ENCODE assay signal across 2 cellular contexts in the genomic region with DNA sequence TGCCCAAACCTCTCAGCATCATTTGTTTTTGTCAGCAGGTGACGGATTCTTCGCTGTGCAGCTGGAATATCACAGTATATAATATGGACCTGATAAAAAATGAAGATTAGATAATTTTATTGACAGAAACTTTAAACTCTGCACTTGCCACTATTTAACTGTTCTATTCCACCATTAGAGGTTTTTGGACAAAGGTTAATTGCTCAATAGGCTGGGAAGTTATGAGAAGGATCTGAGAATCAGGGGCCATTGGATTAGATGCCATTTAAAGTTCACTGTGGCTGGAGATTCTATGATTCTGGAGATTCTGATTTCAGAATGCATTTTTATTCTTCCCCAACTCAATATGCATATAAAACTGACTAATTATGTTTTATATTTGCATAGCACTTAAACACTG.
TF ChIP-seq lines count a peak whose summit lies in the region.

No MANE protein-coding gene starts in this region.

TF ChIP-seq in liver, 16 proteins besides CTCF, POLR2A, EP300 and RAD21 (continued from another document):
- TF ChIP-seq, protein P1, sequence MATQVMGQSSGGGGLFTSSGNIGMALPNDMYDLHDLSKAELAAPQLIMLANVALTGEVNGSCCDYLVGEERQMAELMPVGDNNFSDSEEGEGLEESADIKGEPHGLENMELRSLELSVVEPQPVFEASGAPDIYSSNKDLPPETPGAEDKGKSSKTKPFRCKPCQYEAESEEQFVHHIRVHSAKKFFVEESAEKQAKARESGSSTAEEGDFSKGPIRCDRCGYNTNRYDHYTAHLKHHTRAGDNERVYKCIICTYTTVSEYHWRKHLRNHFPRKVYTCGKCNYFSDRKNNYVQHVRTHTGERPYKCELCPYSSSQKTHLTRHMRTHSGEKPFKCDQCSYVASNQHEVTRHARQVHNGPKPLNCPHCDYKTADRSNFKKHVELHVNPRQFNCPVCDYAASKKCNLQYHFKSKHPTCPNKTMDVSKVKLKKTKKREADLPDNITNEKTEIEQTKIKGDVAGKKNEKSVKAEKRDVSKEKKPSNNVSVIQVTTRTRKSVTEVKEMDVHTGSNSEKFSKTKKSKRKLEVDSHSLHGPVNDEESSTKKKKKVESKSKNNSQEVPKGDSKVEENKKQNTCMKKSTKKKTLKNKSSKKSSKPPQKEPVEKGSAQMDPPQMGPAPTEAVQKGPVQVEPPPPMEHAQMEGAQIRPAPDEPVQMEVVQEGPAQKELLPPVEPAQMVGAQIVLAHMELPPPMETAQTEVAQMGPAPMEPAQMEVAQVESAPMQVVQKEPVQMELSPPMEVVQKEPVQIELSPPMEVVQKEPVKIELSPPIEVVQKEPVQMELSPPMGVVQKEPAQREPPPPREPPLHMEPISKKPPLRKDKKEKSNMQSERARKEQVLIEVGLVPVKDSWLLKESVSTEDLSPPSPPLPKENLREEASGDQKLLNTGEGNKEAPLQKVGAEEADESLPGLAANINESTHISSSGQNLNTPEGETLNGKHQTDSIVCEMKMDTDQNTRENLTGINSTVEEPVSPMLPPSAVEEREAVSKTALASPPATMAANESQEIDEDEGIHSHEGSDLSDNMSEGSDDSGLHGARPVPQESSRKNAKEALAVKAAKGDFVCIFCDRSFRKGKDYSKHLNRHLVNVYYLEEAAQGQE (IDR thresholded peaks at IDR 0.05) = peak; percentile 21
- TF ChIP-seq GABPA (IDR thresholded peaks at IDR 0.05 in 1 of 2, conservative IDR thresholded peaks at IDR 0.05 in 1 of 2) (peak in 1 of 2 donors; percentile 15), HNF4G (IDR thresholded peaks at IDR 0.05) (no peak), NR2F2 (IDR thresholded peaks at IDR 0.05) (no peak), SP1 (IDR thresholded peaks at IDR 0.05) (no peak), ATF3 (IDR thresholded peaks at IDR 0.05) (no peak), EGR1 (IDR thresholded peaks at IDR 0.05; ENCODE audit: low read depth in 2 of 2) (no peak), JUND (IDR thresholded peaks at IDR 0.05) (peak in 1 of 2 donors; percentile 57)
- TF ChIP-seq, protein P2, sequence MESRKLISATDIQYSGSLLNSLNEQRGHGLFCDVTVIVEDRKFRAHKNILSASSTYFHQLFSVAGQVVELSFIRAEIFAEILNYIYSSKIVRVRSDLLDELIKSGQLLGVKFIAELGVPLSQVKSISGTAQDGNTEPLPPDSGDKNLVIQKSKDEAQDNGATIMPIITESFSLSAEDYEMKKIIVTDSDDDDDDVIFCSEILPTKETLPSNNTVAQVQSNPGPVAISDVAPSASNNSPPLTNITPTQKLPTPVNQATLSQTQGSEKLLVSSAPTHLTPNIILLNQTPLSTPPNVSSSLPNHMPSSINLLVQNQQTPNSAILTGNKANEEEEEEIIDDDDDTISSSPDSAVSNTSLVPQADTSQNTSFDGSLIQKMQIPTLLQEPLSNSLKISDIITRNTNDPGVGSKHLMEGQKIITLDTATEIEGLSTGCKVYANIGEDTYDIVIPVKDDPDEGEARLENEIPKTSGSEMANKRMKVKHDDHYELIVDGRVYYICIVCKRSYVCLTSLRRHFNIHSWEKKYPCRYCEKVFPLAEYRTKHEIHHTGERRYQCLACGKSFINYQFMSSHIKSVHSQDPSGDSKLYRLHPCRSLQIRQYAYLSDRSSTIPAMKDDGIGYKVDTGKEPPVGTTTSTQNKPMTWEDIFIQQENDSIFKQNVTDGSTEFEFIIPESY (IDR thresholded peaks at IDR 0.05) = peak; percentile 36
TF ChIP-seq in liver: peak in this region for 8.

TF ChIP-seq in HepG2, 621 proteins besides CTCF, POLR2A, EP300 and RAD21 (continued from another document):
- TF ChIP-seq, protein P3, sequence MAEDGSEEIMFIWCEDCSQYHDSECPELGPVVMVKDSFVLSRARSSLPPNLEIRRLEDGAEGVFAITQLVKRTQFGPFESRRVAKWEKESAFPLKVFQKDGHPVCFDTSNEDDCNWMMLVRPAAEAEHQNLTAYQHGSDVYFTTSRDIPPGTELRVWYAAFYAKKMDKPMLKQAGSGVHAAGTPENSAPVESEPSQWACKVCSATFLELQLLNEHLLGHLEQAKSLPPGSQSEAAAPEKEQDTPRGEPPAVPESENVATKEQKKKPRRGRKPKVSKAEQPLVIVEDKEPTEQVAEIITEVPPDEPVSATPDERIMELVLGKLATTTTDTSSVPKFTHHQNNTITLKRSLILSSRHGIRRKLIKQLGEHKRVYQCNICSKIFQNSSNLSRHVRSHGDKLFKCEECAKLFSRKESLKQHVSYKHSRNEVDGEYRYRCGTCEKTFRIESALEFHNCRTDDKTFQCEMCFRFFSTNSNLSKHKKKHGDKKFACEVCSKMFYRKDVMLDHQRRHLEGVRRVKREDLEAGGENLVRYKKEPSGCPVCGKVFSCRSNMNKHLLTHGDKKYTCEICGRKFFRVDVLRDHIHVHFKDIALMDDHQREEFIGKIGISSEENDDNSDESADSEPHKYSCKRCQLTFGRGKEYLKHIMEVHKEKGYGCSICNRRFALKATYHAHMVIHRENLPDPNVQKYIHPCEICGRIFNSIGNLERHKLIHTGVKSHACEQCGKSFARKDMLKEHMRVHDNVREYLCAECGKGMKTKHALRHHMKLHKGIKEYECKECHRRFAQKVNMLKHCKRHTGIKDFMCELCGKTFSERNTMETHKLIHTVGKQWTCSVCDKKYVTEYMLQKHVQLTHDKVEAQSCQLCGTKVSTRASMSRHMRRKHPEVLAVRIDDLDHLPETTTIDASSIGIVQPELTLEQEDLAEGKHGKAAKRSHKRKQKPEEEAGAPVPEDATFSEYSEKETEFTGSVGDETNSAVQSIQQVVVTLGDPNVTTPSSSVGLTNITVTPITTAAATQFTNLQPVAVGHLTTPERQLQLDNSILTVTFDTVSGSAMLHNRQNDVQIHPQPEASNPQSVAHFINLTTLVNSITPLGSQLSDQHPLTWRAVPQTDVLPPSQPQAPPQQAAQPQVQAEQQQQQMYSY (CRISPR knock-in tag; IDR thresholded peaks at IDR 0.05) = no peak
- TF ChIP-seq KMT2B (CRISPR knock-in tag; IDR thresholded peaks at IDR 0.05) (no peak), RERE (CRISPR knock-in tag; IDR thresholded peaks at IDR 0.05; ENCODE audit: low read depth) (no peak)
- TF ChIP-seq, protein P4, sequence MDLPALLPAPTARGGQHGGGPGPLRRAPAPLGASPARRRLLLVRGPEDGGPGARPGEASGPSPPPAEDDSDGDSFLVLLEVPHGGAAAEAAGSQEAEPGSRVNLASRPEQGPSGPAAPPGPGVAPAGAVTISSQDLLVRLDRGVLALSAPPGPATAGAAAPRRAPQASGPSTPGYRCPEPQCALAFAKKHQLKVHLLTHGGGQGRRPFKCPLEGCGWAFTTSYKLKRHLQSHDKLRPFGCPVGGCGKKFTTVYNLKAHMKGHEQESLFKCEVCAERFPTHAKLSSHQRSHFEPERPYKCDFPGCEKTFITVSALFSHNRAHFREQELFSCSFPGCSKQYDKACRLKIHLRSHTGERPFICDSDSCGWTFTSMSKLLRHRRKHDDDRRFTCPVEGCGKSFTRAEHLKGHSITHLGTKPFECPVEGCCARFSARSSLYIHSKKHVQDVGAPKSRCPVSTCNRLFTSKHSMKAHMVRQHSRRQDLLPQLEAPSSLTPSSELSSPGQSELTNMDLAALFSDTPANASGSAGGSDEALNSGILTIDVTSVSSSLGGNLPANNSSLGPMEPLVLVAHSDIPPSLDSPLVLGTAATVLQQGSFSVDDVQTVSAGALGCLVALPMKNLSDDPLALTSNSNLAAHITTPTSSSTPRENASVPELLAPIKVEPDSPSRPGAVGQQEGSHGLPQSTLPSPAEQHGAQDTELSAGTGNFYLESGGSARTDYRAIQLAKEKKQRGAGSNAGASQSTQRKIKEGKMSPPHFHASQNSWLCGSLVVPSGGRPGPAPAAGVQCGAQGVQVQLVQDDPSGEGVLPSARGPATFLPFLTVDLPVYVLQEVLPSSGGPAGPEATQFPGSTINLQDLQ (CRISPR knock-in tag; IDR thresholded peaks at IDR 0.05) = no peak
